ENCODE assay signal across 8 cellular contexts in the genomic region with DNA sequence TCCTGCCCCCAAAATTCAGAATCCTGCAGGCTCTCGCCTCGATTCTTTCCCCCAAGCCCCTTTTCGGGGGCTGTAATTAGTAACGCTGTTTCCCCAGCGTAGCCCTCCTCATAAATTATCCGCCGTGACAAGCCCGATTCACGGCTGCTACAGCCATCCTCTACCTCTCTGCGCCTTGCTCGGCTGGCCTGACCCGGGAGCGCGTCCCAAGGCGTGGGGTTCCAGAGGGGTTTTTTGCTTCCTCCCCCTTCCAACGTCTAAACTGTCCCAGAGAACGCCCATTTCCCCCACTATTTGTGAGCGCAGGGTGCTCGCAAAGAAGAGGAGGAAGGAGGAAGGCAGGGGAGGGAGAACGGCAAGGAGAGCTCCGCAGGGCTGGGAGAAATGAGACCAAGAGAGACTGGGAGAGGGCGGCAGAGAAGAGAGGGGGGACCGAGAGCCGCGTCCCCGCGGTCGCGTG. TPM values are rescaled to one million over a fixed set of nuclear protein-coding genes. Genes with fewer than 3 reads are reported as not detected.
DNase-seq lines count a peak whose midpoint lies in the region; ATAC-seq and TF ChIP-seq lines count a peak whose summit lies in the region.
"Had no signal": no experiment of that assay in that cellular context is flagged by ENCODE, and none has a peak within 500 bp of the region (broad histone marks: within the 10 kb centered on the region; RNA-seq: fewer than 3 reads in every experiment).

No MANE protein-coding gene starts in this region.

- H3K27me3 ChIP-seq in osteoblast (ENCODE audit: insufficient read depth, low read length), result no peaks in the 10 kb centered on the region

- peaks cover 4% of the 10 kb centered on the region for H4K20me1 ChIP-seq in osteoblast (ENCODE audit: insufficient read depth, low read length)

- H3K4me1 Mint-ChIP-seq in endothelial cell (ENCODE audit: unreplicated experiment), result peaks cover 25% of the 10 kb centered on the region

- no peaks in the 10 kb centered on the region for H3K9me3 Mint-ChIP-seq in endothelial cell (ENCODE audit: unreplicated experiment)

- H3K4me3 ChIP-seq in osteoblast (ENCODE audit: insufficient read depth, low read length), result peak overlapping the region; percentile 63

- H3K27ac Mint-ChIP-seq in endothelial cell (ENCODE audit: unreplicated experiment), result no peak overlapping the region

- H3K4me2 ChIP-seq in osteoblast (ENCODE audit: insufficient read depth, low read length), result peak overlapping the region; percentile 43

- TF ChIP-seq CTCF in endothelial cell (IDR thresholded peaks at IDR 0.05; ENCODE audit: unreplicated experiment) (no peak), osteoblast (IDR thresholded peaks at IDR 0.05; ENCODE audit: extremely low read depth, low read depth, low read length) (no peak)

- peak overlapping the region; percentile 37 for H3K27ac ChIP-seq in osteoblast (ENCODE audit: low read depth, low read length)

- H3K4me1 ChIP-seq in osteoblast (ENCODE audit: insufficient read depth, low read length), result peaks cover 16% of the 10 kb centered on the region

- peaks cover 8% of the 10 kb centered on the region for H3K36me3 Mint-ChIP-seq in endothelial cell (ENCODE audit: low read depth, unreplicated experiment)

- no peak for ATAC-seq in GM18519 (IDR thresholded peaks at IDR 0.05; ENCODE audit: low FRiP score, unreplicated experiment)
- ATAC-seq in HG02759 (IDR thresholded peaks at IDR 0.05; ENCODE audit: unreplicated experiment), result no peak

- DNase-seq in HuH-7.5 (ENCODE audit: low spot score), result peak; percentile 60
- no peak for DNase-seq in endothelial cell (ENCODE audit: low spot score)
- DNase-seq in osteoblast (ENCODE audit: insufficient read length, low spot score, missing footprints), result no peak
- DNase-seq in cerebellar cortex (ENCODE audit: low spot score), result no peak
- DNase-seq: activated CD4-positive, alpha-beta T cell treated with anti-CD3 and anti-CD28 coated beads for 1 hour had no signal

- H3K27me3 Mint-ChIP-seq in endothelial cell (ENCODE audit: unreplicated experiment), result peaks cover 39% of the 10 kb centered on the region

- H3K9me3 ChIP-seq in osteoblast (ENCODE audit: low read depth, low read length), result no peaks in the 10 kb centered on the region

- H3K36me3 ChIP-seq in osteoblast (ENCODE audit: insufficient read depth, low read length), result peaks cover 59% of the 10 kb centered on the region

- peaks cover 90% of the 10 kb centered on the region for H3K79me2 ChIP-seq in osteoblast (ENCODE audit: insufficient read depth, low read length)

- no peak overlapping the region for H2AFZ ChIP-seq in osteoblast (ENCODE audit: low read length)

- H3K4me3 Mint-ChIP-seq in endothelial cell (ENCODE audit: unreplicated experiment), result peak overlapping the region; percentile 91

RNA-seq across cellular contexts. Expression of a gene that starts 0.9 kb away (rescaled TPM):
- total RNA-seq in endothelial cell (ENCODE audit: unreplicated experiment) (0.59 TPM), osteoblast (3.2 and 5.8 TPM in 2 replicates)

RNA-seq across cellular contexts. Expression of a gene that starts 5.0 kb away (rescaled TPM):
- total RNA-seq in endothelial cell (ENCODE audit: unreplicated experiment), result not detected
- total RNA-seq in osteoblast, result 5.0 and 7.6 TPM in 2 replicates

RNA-seq across cellular contexts. Expression of a gene that starts 9.8 kb away (rescaled TPM):
- 0.13 TPM for total RNA-seq in endothelial cell (ENCODE audit: unreplicated experiment)
- total RNA-seq in osteoblast, result 3.5 and 4.0 TPM in 2 replicates
- total RNA-seq: HT1080 had no signal

RNA-seq across cellular contexts. Expression of a gene that starts 12.0 kb away (rescaled TPM):
- total RNA-seq in endothelial cell (ENCODE audit: unreplicated experiment) (0.31 TPM), osteoblast (0.72 and 1.2 TPM in 2 replicates)

RNA-seq across cellular contexts. Expression of a gene that starts 13.9 kb away (rescaled TPM):
- total RNA-seq in endothelial cell (ENCODE audit: unreplicated experiment) (not detected), osteoblast (3.6 and 4.4 TPM in 2 replicates)
- total RNA-seq: HT1080 had no signal
